ENCODE assay signal across 9 cellular contexts in genomic region chr14:38254565-38255407, GRCh38. TPM values are rescaled to one million over a fixed set of nuclear protein-coding genes. Genes with fewer than 3 reads are reported as not detected.
DNase-seq lines count a peak whose midpoint lies in the region; ATAC-seq and TF ChIP-seq lines count a peak whose summit lies in the region.
"Had no signal": no experiment of that assay in that cellular context is flagged by ENCODE, and none has a peak within 500 bp of the region (broad histone marks: within the 10 kb centered on the region; RNA-seq: fewer than 3 reads in every experiment).

No MANE protein-coding gene starts in this region.

- TF ChIP-seq CTCF in HFF-Myc (IDR thresholded peaks at IDR 0.05; ENCODE audit: low read depth, low read length, missing control alignments) (no peak), mammary epithelial cell (conservative IDR thresholded peaks at IDR 0.05 in 1 of 2, IDR thresholded peaks at IDR 0.05 in 1 of 2; ENCODE audit: extremely low read depth in 1 of 2, insufficient read depth in 1 of 2, low read depth in 1 of 2, low read length in 2 of 2) (no peak), GM10266 (IDR thresholded peaks at IDR 0.05; ENCODE audit: control insufficient read depth, insufficient read depth, low read depth, missing control alignments) (no peak)

- no peaks in the 10 kb centered on the region for H3K27me3 ChIP-seq in mammary epithelial cell (ENCODE audit: insufficient read depth, low read length)
- H3K27me3 ChIP-seq: MG63 had no signal

- no peaks in the 10 kb centered on the region for H3K36me3 ChIP-seq in mammary epithelial cell (ENCODE audit: insufficient read depth, low read length)
- H3K36me3 ChIP-seq: MG63 had no signal

- H3K4me1 ChIP-seq in mammary epithelial cell (ENCODE audit: insufficient read depth, low read length), result no peaks in the 10 kb centered on the region

- H3K79me2 ChIP-seq in mammary epithelial cell (ENCODE audit: insufficient read depth, low read length), result no peaks in the 10 kb centered on the region

- CTCF ChIA-PET in mammary epithelial cell (lab: Charles Lee; ENCODE audit: low non-redundant PET) (no interaction called here), HEK293T (lab: Yijun Ruan, JAX) (interaction anchor here (0.6 kb wide), 1 partner anchor 107 kb away, joined by 5 read pairs; no protein-coding TSS in a partner anchor)

- H3K27ac ChIP-seq in mammary epithelial cell (ENCODE audit: insufficient read depth, low read depth, low read length), result no peak overlapping the region
- H3K27ac ChIP-seq in skin epidermis, result peak overlapping the region in 19 of 21 experiments; percentile 41 to 92 (median 70)

- H3K9ac ChIP-seq in mammary epithelial cell (ENCODE audit: insufficient read depth, low read length), result no peak overlapping the region

- no peaks in the 10 kb centered on the region for H4K20me1 ChIP-seq in mammary epithelial cell (ENCODE audit: insufficient read depth, low read length)

- H3K4me2 ChIP-seq in mammary epithelial cell (ENCODE audit: insufficient read depth, low read depth, low read length), result no peak overlapping the region

- H3K9me3 ChIP-seq in mammary epithelial cell (replicated peaks; ENCODE audit: insufficient read depth, low read length), result peaks cover 22% of the 10 kb centered on the region

- dilution Hi-C loops in mammary epithelial cell (cut with HindIII; ENCODE audit: low sequenced_read_pairs), result no loop called here

- ATAC-seq in GM19023 (IDR thresholded peaks at IDR 0.05; ENCODE audit: unreplicated experiment), result no peak

- POLR2A ChIA-PET in HEK293T (lab: Yijun Ruan, JAX), result no interaction called here

- no TSS peak for BruUV-seq in mammary epithelial cell (replicated peaks; lab: Mats Ljungman, UMichigan)

- H2AFZ ChIP-seq in mammary epithelial cell (ENCODE audit: low read depth, low read length), result peak overlapping the region; percentile 13

- peak overlapping the region; percentile 37 for H3K4me3 ChIP-seq in HFF-Myc (replicated peaks; ENCODE audit: low read depth, low read length)
- no peak overlapping the region for H3K4me3 ChIP-seq in mammary epithelial cell (replicated peaks in 1 of 3; ENCODE audit: insufficient read depth in 1 of 3, low read depth in 2 of 3, low read length in 3 of 3)
- H3K4me3 ChIP-seq in skin epidermis, result peak overlapping the region; percentile 14 to 37 (median 26)
- H3K4me3 ChIP-seq: MG63 had no signal

- intact Hi-C loops in mammary epithelial cell (cut with micrococcal nuclease), result no loop called here

- in situ Hi-C loops in mammary epithelial cell (cut with MboI; ENCODE audit: low sequenced_read_pairs in 2 of 2), result no loop called here

- DNase-seq in HFF-Myc (ENCODE audit: extremely low read depth, low read depth) (no peak), mammary epithelial cell (no peak), iris pigment epithelial cell (ENCODE audit: low read depth) (peak; percentile 35), HEK293T (ENCODE audit: extremely low spot score) (no peak), activated gamma-delta T cell treated with Interleukin-2 at 50 U/mL for 16 hours (no peak), GM10266 (ENCODE audit: extremely low spot score) (no peak)
- DNase-seq: MG63 had no signal

- 26% methylated on average over 28 of the region's 44 CpGs for WGBS in mammary epithelial cell (ENCODE audit: low coverage, missing lambda C conversion rate)

TF ChIP-seq in HEK293T, 16 proteins besides CTCF, POLR2A, EP300 and RAD21:
- TF ChIP-seq LEF1 (IDR thresholded peaks at IDR 0.05; ENCODE audit: borderline replicate concordance) (no peak), CTBP1 (IDR thresholded peaks at IDR 0.05; ENCODE audit: borderline replicate concordance) (no peak), BHLHE40 (IDR thresholded peaks at IDR 0.05; ENCODE audit: borderline replicate concordance) (no peak), NFRKB (IDR thresholded peaks at IDR 0.05) (no peak), L3MBTL2 (conservative IDR thresholded peaks at IDR 0.05) (no peak), FOXK2 (IDR thresholded peaks at IDR 0.05) (no peak), ELF4 (IDR thresholded peaks at IDR 0.05) (no peak), SP1 (IDR thresholded peaks at IDR 0.05) (no peak), FOXM1 (IDR thresholded peaks at IDR 0.05; ENCODE audit: borderline replicate concordance) (no peak), SUZ12 (IDR thresholded peaks at IDR 0.05) (no peak), ARNT (IDR thresholded peaks at IDR 0.05) (no peak), TARDBP (IDR thresholded peaks at IDR 0.05) (no peak), HDGF (IDR thresholded peaks at IDR 0.05; ENCODE audit: borderline replicate concordance) (no peak), FOXA1 (IDR thresholded peaks at IDR 0.05) (no peak), ZNF384 (IDR thresholded peaks at IDR 0.05) (no peak), PKNOX1 (IDR thresholded peaks at IDR 0.05) (no peak)

RNA-seq across cellular contexts. Expression of gene CLEC14A, which starts 1.1 kb away (rescaled TPM):
- total RNA-seq in mammary epithelial cell, result not detected
- polyA plus RNA-seq in mammary epithelial cell, result not detected
- not detected for polyA minus RNA-seq in mammary epithelial cell

RNA-seq across cellular contexts. Expression of gene SSTR1, which starts 47.1 kb away (rescaled TPM):
- total RNA-seq in mammary epithelial cell, result under 1 TPM in 1 of 2 donors, not detected in 1; under 0.01 TPM
- not detected for polyA plus RNA-seq in mammary epithelial cell
- not detected for polyA minus RNA-seq in mammary epithelial cell

Comparison
In these comparisons a context has a peak if more than half of its experiments do, and no peak if none do; other contexts are left out.
1. H3K4me3 ChIP-seq: peak in HFF-Myc (single experiment) and skin epidermis (7 of 7); none in mammary epithelial cell (0 of 3).